ENCODE assay signal across 18 cellular contexts in genomic region chr3:121488628-121489027, GRCh38. TPM values are rescaled to one million over a fixed set of nuclear protein-coding genes. Genes with fewer than 3 reads are reported as not detected.
DNase-seq lines count a peak whose midpoint lies in the region; TF ChIP-seq lines count a peak whose summit lies in the region.
"Had no signal": no experiment of that assay in that cellular context is flagged by ENCODE, and none has a peak within 500 bp of the region (broad histone marks: within the 10 kb centered on the region; RNA-seq: fewer than 3 reads in every experiment).

No MANE protein-coding gene starts in this region.

- no peak overlapping the region for H3K27ac Mint-ChIP-seq in HFFc6
- H3K27ac Mint-ChIP-seq: activated T-helper 17 cell treated with anti-CD3 and anti-CD28 coated beads, Interleukin-2, amount 50 U/mL, for 72 hours had no signal

- H3K27ac ChIP-seq in A673 (ENCODE audit: low read depth, low read length, poor library complexity, severe bottlenecking) (no peak overlapping the region), suprapubic skin (no peak overlapping the region)
- H3K27ac ChIP-seq: coronary artery, sigmoid colon, WERI-Rb-1 had no signal

- H3K27me3 ChIP-seq in A673 (replicated peaks; ENCODE audit: insufficient read depth, low read depth, low read length, poor library complexity) (no peaks in the 10 kb centered on the region), suprapubic skin (no peaks in the 10 kb centered on the region)
- H3K27me3 ChIP-seq: sigmoid colon had no signal

- peaks cover 22% of the 10 kb centered on the region for H3K36me3 Mint-ChIP-seq in HFFc6 (ENCODE audit: low read depth)

- intact Hi-C loops in A673 (cut with micrococcal nuclease; ENCODE audit: unreplicated experiment), result no loop called here

- H3K36me3 ChIP-seq in A673 (ENCODE audit: insufficient read depth, low read length, poor library complexity, severe bottlenecking) (peaks cover 33% of the 10 kb centered on the region), suprapubic skin (no peaks in the 10 kb centered on the region)
- H3K36me3 ChIP-seq: sigmoid colon had no signal

- peaks cover 15% of the 10 kb centered on the region for H3K4me1 Mint-ChIP-seq in HFFc6 (ENCODE audit: low read depth)
- H3K4me1 Mint-ChIP-seq: activated T-helper 17 cell treated with anti-CD3 and anti-CD28 coated beads, Interleukin-2, amount 50 U/mL, for 72 hours had no signal

- TF ChIP-seq POLR2A in suprapubic skin (IDR thresholded peaks at IDR 0.05), result no peak

- no peak overlapping the region for H3K4me3 Mint-ChIP-seq in HFFc6
- H3K4me3 Mint-ChIP-seq: activated T-helper 17 cell treated with anti-CD3 and anti-CD28 coated beads, Interleukin-2, amount 50 U/mL, for 72 hours had no signal

- POLR2A ChIA-PET in A673 (lab: Charles Lee; ENCODE audit: low non-redundant PET), result no interaction called here

- TF ChIP-seq EP300 in suprapubic skin (IDR thresholded peaks at IDR 0.05), result no peak

- H3K4me3 ChIP-seq in A673 (ENCODE audit: low read depth, low read length, poor library complexity, severe bottlenecking) (no peak overlapping the region), suprapubic skin (no peak overlapping the region)
- H3K4me3 ChIP-seq: coronary artery, sigmoid colon had no signal

- in situ Hi-C loops in T47D (cut with HindIII; ENCODE audit: low pct_unique_long_range_greater_than_20kb, low sequenced_read_pairs), result no loop called here

- no peaks in the 10 kb centered on the region for H3K9me3 ChIP-seq in A673 (ENCODE audit: low read depth, low read length, poor library complexity, severe bottlenecking)
- H3K9me3 ChIP-seq in suprapubic skin, result no peaks in the 10 kb centered on the region
- H3K9me3 ChIP-seq: sigmoid colon had no signal

- CTCF ChIA-PET in A673 (lab: Charles Lee), result no interaction called here

- TF ChIP-seq CTCF in A673 (conservative IDR thresholded peaks at IDR 0.05; ENCODE audit: low read depth, low read length) (0 out of 2 replicates have a peak, but pooled peaks have one; percentile 27), HFFc6 (IDR thresholded peaks at IDR 0.05) (peak; percentile 35; the same call in 1 of the 2 replicates), suprapubic skin (IDR thresholded peaks at IDR 0.05) (no peak), GM10266 (IDR thresholded peaks at IDR 0.05; ENCODE audit: control insufficient read depth, insufficient read depth, low read depth, missing control alignments) (no peak)

- 81% methylated on average over 2 of the region's 2 CpGs for WGBS in suprapubic skin

- BruUV-seq in A673 (replicated peaks; lab: Mats Ljungman, UMichigan), result TSS peak; percentile 13

- no peaks in the 10 kb centered on the region for H3K27me3 Mint-ChIP-seq in HFFc6 (ENCODE audit: insufficient read depth)
- H3K27me3 Mint-ChIP-seq: activated T-helper 17 cell treated with anti-CD3 and anti-CD28 coated beads, Interleukin-2, amount 50 U/mL, for 72 hours had no signal

- no peak for DNase-seq in A673 (ENCODE audit: low spot score)
- no peak for DNase-seq in HFFc6
- DNase-seq in T47D (ENCODE audit: low read depth in 1 of 2, low spot score in 1 of 2), result peak; percentile 31 to 62
- peak; percentile 7 for DNase-seq in iPS-NIHi11 (ENCODE audit: low spot score)
- DNase-seq in activated CD4-positive, alpha-beta T cell treated with anti-CD3 and anti-CD28 coated beads for 1 hour, result no peak
- DNase-seq in suprapubic skin (ENCODE audit: low spot score in 2 of 2), result no peak
- no peak for DNase-seq in GM10266 (ENCODE audit: extremely low spot score)
- no peak for DNase-seq in NCI-H1092 (lab: John Stamatoyannopoulos, UW)
- DNase-seq: amniotic stem cell, GDM1, Kasumi-1, kidney glomerular epithelial cell, NCI-H1436 treated with DMSO at 0.1 percent for 48 hours, NCI-H2227 treated with DMSO at 0.1 percent for 48 hours, sigmoid colon, WERI-Rb-1 had no signal

- H3K4me1 ChIP-seq in A673 (ENCODE audit: insufficient read depth, low read length, poor library complexity, severe bottlenecking), result no peaks in the 10 kb centered on the region
- H3K4me1 ChIP-seq in suprapubic skin, result no peaks in the 10 kb centered on the region
- H3K4me1 ChIP-seq: sigmoid colon had no signal

- no peaks in the 10 kb centered on the region for H3K9me3 Mint-ChIP-seq in HFFc6
- H3K9me3 Mint-ChIP-seq: activated T-helper 17 cell treated with anti-CD3 and anti-CD28 coated beads, Interleukin-2, amount 50 U/mL, for 72 hours had no signal

RNA-seq across cellular contexts. Expression of gene POLQ, which starts 57.2 kb away (rescaled TPM):
- total RNA-seq in A673 (2021) (20.3 and 22.9 TPM in 2 replicates), suprapubic skin (1 to 10 TPM in 1 of 4 donors, under 1 TPM in 3; 0.76 to 2.4 (median 0.84) TPM)
- 1 to 10 TPM; 3.3 to 7.7 (median 7.0) TPM for total RNA-seq in HFFc6 (2021; fragmentation: NEBNext Ultra II Directional; extraction: Animal tissue kit (Norgen Biotek cat#: 25700))

Comparison
In these comparisons a context has a peak if more than half of its experiments do, and no peak if none do; other contexts are left out.
1. DNase-seq: peak in T47D (2 of 2) and iPS-NIHi11 (single experiment); none in A673 (single experiment), HFFc6 (single experiment), activated CD4-positive, alpha-beta T cell treated with anti-CD3 and anti-CD28 coated beads for 1 hour (single experiment), suprapubic skin (0 of 2), GM10266 (single experiment) and NCI-H1092 (single experiment).
2. CTCF ChIP-seq: peak in A673 (single experiment) and HFFc6 (single experiment); none in suprapubic skin (0 of 2) and GM10266 (single experiment).